In the genomic region with DNA sequence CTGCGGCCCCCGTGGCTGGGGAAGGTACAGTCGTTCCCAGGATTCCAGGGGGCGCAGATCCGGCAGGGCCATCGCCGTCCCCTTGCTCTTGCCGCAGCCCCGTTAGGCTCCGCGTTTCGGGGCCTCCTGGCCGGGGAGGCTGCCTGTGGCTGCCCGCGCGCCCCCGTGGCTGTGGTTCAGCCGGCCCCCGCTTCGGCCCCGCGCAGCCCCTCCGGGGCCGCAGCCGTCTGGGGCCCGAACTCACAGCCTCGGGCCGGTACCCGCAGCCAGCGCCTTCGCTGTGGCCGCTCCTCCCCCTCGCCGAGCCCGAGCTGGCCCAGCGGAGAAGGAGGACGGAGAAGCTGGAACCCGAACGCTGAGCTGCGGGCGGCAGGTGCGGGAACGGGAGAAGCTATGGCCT, we compare ENCODE assay signal across 28 cellular contexts.
"Had no signal": no experiment of that assay in that cellular context is flagged by ENCODE, and none has a peak within 500 bp of the region (broad histone marks: within the 10 kb centered on the region; RNA-seq: fewer than 3 reads in every experiment).

No MANE protein-coding gene starts in this region.

- H3K9me3 ChIP-seq: ascending aorta, breast epithelium, esophagus muscularis mucosa had no signal

- H3K4me3 ChIP-seq: ascending aorta, breast epithelium, cardiac muscle cell, coronary artery, heart right ventricle, hepatocyte had no signal

- H3K4me1 ChIP-seq: ascending aorta, breast epithelium, foreskin keratinocyte, heart right ventricle had no signal

- H3K27ac ChIP-seq: ascending aorta, breast epithelium, cardiac muscle cell, coronary artery, esophagus muscularis mucosa, foreskin keratinocyte, gastroesophageal sphincter, heart right ventricle, hepatocyte had no signal

- H3K27me3 ChIP-seq: ascending aorta, cardiac muscle cell, foreskin keratinocyte, hepatocyte had no signal

- DNase-seq: activated CD4-positive, alpha-beta memory T cell treated with anti-CD3 and anti-CD28 coated beads for 36 hours; activated CD4-positive, alpha-beta T cell treated with anti-CD3 and anti-CD28 coated beads for 36 hours; activated CD4-positive, alpha-beta T cell treated with anti-CD3 and anti-CD28 coated beads, Interleukin-2, amount 10 ng/mL, durations not matched to agents 24 days and 14 days; activated CD4-positive, CD25-positive, alpha-beta regulatory T cell; activated CD4-positive, CD25-positive, alpha-beta regulatory T cell treated with anti-CD3 and anti-CD28 coated beads, Interleukin-2, amount 50 U/mL, for 72 hours; activated CD8-positive, alpha-beta memory T cell treated with anti-CD3 and anti-CD28 coated beads, Interleukin-2, amount 10 ng/mL, durations not matched to agents 7 days and 5 days; activated CD8-positive, alpha-beta memory T cell treated with anti-CD3 and anti-CD28 coated beads, Interleukin-2, amount 50 U/mL, for 4 hours; activated CD8-positive, alpha-beta T cell treated with anti-CD3 and anti-CD28 coated beads, Interleukin-2, amount 10 ng/mL, durations not matched to agents 7 days and 5 days; activated effector memory CD4-positive, alpha-beta T cell treated with anti-CD3 and anti-CD28 coated beads, Interleukin-2, amount 50 U/mL, for 16 hours; activated naive CD4-positive, alpha-beta T cell treated with anti-CD3 and anti-CD28 coated beads for 36 hours; activated naive CD8-positive, alpha-beta T cell treated with anti-CD3 and anti-CD28 coated beads for 36 hours; activated T-cell treated with anti-CD3 and anti-CD28 coated beads, Interleukin-2, amount 50 U/mL, for 1 hour; activated T-cell treated with anti-CD3 and anti-CD28 coated beads, Interleukin-2, amount 50 U/mL, for 48 hours; dermis blood vessel endothelial cell; effector CD4-positive, alpha-beta T cell; effector memory CD8-positive, alpha-beta T cell; erythroblast; foreskin keratinocyte; heart right ventricle; T-helper 17 cell; T1000 had no signal

- H3K36me3 ChIP-seq: ascending aorta, breast epithelium, cardiac muscle cell, esophagus muscularis mucosa, gastroesophageal sphincter, heart right ventricle had no signal

- ATAC-seq: activated CD4-positive, alpha-beta T cell treated with anti-CD3 and anti-CD28 coated beads for 36 hours; activated CD8-positive, alpha-beta memory T cell treated with anti-CD3 and anti-CD28 coated beads, Interleukin-2, amount 10 ng/mL, durations not matched to agents 7 days and 5 days; activated CD8-positive, alpha-beta T cell treated with anti-CD3 and anti-CD28 coated beads, Interleukin-2, amount 10 ng/mL, durations not matched to agents 7 days and 5 days; effector memory CD8-positive, alpha-beta T cell; foreskin keratinocyte; gastroesophageal sphincter; heart right ventricle; T-helper 17 cell had no signal
